In genomic region chr1:206635983-206636354, GRCh38 we compare ENCODE assay signal across 8 cellular contexts. TPM values are rescaled to one million over a fixed set of nuclear protein-coding genes. Genes with fewer than 3 reads are reported as not detected.
DNase-seq lines count a peak whose midpoint lies in the region; ATAC-seq and TF ChIP-seq lines count a peak whose summit lies in the region.

No MANE protein-coding gene starts in this region.

- peaks cover 14% of the 10 kb centered on the region for H3K27me3 Mint-ChIP-seq in activated T-helper 2 cell treated with anti-CD3 and anti-CD28 coated beads, Interferon-gamma antibody, Interleukin-2, Interleukin-4, amounts not matched to agents 10 μg/mL and 5 μg/mL and 100 μg/mL, durations not matched to agents 14 hours and 24 hours and 36 hours (ENCODE audit: low read depth)
- peaks cover 7 to 27% (median 22%) of the 10 kb centered on the region in 3 donors for H3K27me3 Mint-ChIP-seq in immature natural killer cell (ENCODE audit: low read depth in 3 of 3)

- no peak for TF ChIP-seq POLR2A in testis (IDR thresholded peaks at IDR 0.05)

- H3K4me1 Mint-ChIP-seq in activated T-helper 2 cell treated with anti-CD3 and anti-CD28 coated beads, Interferon-gamma antibody, Interleukin-2, Interleukin-4, amounts not matched to agents 10 μg/mL and 5 μg/mL and 100 μg/mL, durations not matched to agents 14 hours and 24 hours and 36 hours (ENCODE audit: low read depth), result peaks cover 23% of the 10 kb centered on the region
- H3K4me1 Mint-ChIP-seq in immature natural killer cell, result peaks cover 15 to 16% of the 10 kb centered on the region in 2 donors

- no peak for TF ChIP-seq CTCF in HL-60 (IDR thresholded peaks at IDR 0.05; ENCODE audit: insufficient read depth, low read length)
- TF ChIP-seq CTCF in testis (IDR thresholded peaks at IDR 0.05), result no peak

- no peak overlapping the region for H3K27ac Mint-ChIP-seq in activated T-helper 2 cell treated with anti-CD3 and anti-CD28 coated beads, Interferon-gamma antibody, Interleukin-2, Interleukin-4, amounts not matched to agents 10 μg/mL and 5 μg/mL and 100 μg/mL, durations not matched to agents 14 hours and 24 hours and 36 hours
- peak overlapping the region in 1 of 6 donors; percentile 78 for H3K27ac Mint-ChIP-seq in immature natural killer cell

- H3K4me3 Mint-ChIP-seq in activated T-helper 2 cell treated with anti-CD3 and anti-CD28 coated beads, Interferon-gamma antibody, Interleukin-2, Interleukin-4, amounts not matched to agents 10 μg/mL and 5 μg/mL and 100 μg/mL, durations not matched to agents 14 hours and 24 hours and 36 hours (ENCODE audit: low read depth), result peak overlapping the region; percentile 85
- H3K4me3 Mint-ChIP-seq in immature natural killer cell, result peak overlapping the region; percentile 51 to 81 (median 75)

- 3 to 10% methylated on average over 13 of the region's 13 CpGs for WGBS in testis, 2 donors

- intact Hi-C loops in activated T-helper 2 cell treated with anti-CD3 and anti-CD28 coated beads, Interferon-gamma antibody, Interleukin-2, Interleukin-4, amounts not matched to agents 10 μg/mL and 5 μg/mL and 100 μg/mL, durations not matched to agents 14 hours and 24 hours and 36 hours (cut with micrococcal nuclease), result loop anchor here (1.0 to 5.0 kb wide), 4 partner anchors 24 to 277 kb away; partner anchors contain the start of gene EIF2D
- intact Hi-C loops in testis (cut with DNase I; ENCODE audit: low total_unique reads), result loop anchor here (10.0 kb wide), 1 partner anchor 279 kb away; no protein-coding TSS in a partner anchor

- ATAC-seq in GM21825 (IDR thresholded peaks at IDR 0.05; ENCODE audit: unreplicated experiment) (no peak), GM19328 (IDR thresholded peaks at IDR 0.05; ENCODE audit: unreplicated experiment) (no peak)

- H3K36me3 ChIP-seq in testis (ENCODE audit: low read depth, missing control alignments), result no peaks in the 10 kb centered on the region

- H3K4me1 ChIP-seq in testis, result peaks cover 7% of the 10 kb centered on the region

- H3K9me3 Mint-ChIP-seq in activated T-helper 2 cell treated with anti-CD3 and anti-CD28 coated beads, Interferon-gamma antibody, Interleukin-2, Interleukin-4, amounts not matched to agents 10 μg/mL and 5 μg/mL and 100 μg/mL, durations not matched to agents 14 hours and 24 hours and 36 hours, result no peaks in the 10 kb centered on the region
- no peaks in the 10 kb centered on the region for H3K9me3 Mint-ChIP-seq in immature natural killer cell

- peak; percentile 19 for DNase-seq in Daoy (ENCODE audit: low read depth)
- no peak for DNase-seq in HL-60 (ENCODE audit: low read depth in 1 of 2, low spot score in 1 of 2)
- no peak for DNase-seq in activated T-helper 2 cell treated with anti-CD3 and anti-CD28 coated beads, Interferon-gamma antibody, Interleukin-2, Interleukin-4, amounts not matched to agents 10 μg/mL and 5 μg/mL and 100 μg/mL, durations not matched to agents 14 hours and 24 hours and 36 hours (ENCODE audit: low spot score)
- DNase-seq in immature natural killer cell, result no peak
- DNase-seq in testis, result no peak
- DNase-seq in NCI-H526 treated with DMSO at 0.1 percent for 48 hours (lab: John Stamatoyannopoulos, UW), result no peak

- no peaks in the 10 kb centered on the region for H3K27me3 ChIP-seq in HL-60 (ENCODE audit: insufficient read depth, poor library complexity, severe bottlenecking)
- H3K27me3 ChIP-seq in testis, result no peaks in the 10 kb centered on the region

- peak overlapping the region; percentile 78; the same call in 1 of the 2 replicates for H3K27ac ChIP-seq in HL-60 (replicated peaks)
- H3K27ac ChIP-seq in testis, result peak overlapping the region; percentile 23 to 71

- no peaks in the 10 kb centered on the region for H3K9me3 ChIP-seq in testis

- H3K4me3 ChIP-seq in HL-60 (replicated peaks; ENCODE audit: insufficient read depth, low read length), result peak overlapping the region; percentile 96
- H3K4me3 ChIP-seq in testis, result peak overlapping the region; percentile 66 to 77

- peaks cover 19% of the 10 kb centered on the region for H3K36me3 Mint-ChIP-seq in activated T-helper 2 cell treated with anti-CD3 and anti-CD28 coated beads, Interferon-gamma antibody, Interleukin-2, Interleukin-4, amounts not matched to agents 10 μg/mL and 5 μg/mL and 100 μg/mL, durations not matched to agents 14 hours and 24 hours and 36 hours (ENCODE audit: low read depth)
- no peaks in the 10 kb centered on the region for H3K36me3 Mint-ChIP-seq in immature natural killer cell

RNA-seq across cellular contexts. Expression of gene DYRK3, which starts 0.6 kb away (rescaled TPM):
- total RNA-seq in Daoy (2014; rRNA removed; shearing (Covaris generic)), result 15.8 and 16.9 TPM in 2 replicates
- total RNA-seq in activated T-helper 2 cell treated with anti-CD3 and anti-CD28 coated beads, Interferon-gamma antibody, Interleukin-2, Interleukin-4, amounts not matched to agents 10 μg/mL and 5 μg/mL and 100 μg/mL, durations not matched to agents 14 hours and 24 hours and 36 hours, result 12.1 and 13.0 TPM in 2 replicates
- not detected for polyA plus RNA-seq in immature natural killer cell
- total RNA-seq in testis, result 10 to 100 TPM; 36.4 to 40.6 TPM
- 143 TPM for polyA plus RNA-seq in testis (ENCODE audit: insufficient read depth, low read depth, low replicate concordance)

RNA-seq across cellular contexts. Expression of gene EIF2D, which starts 23.7 kb away (rescaled TPM):
- 25.2 and 27.7 TPM in 2 replicates for total RNA-seq in Daoy (2014; rRNA removed; shearing (Covaris generic))
- total RNA-seq in activated T-helper 2 cell treated with anti-CD3 and anti-CD28 coated beads, Interferon-gamma antibody, Interleukin-2, Interleukin-4, amounts not matched to agents 10 μg/mL and 5 μg/mL and 100 μg/mL, durations not matched to agents 14 hours and 24 hours and 36 hours, result 72.7 and 73.3 TPM in 2 replicates
- polyA plus RNA-seq in immature natural killer cell (10 to 100 TPM; 12.9 to 24.2 (median 20.8) TPM), testis (ENCODE audit: insufficient read depth, low read depth, low replicate concordance) (65.3 TPM)
- 10 to 100 TPM; 54.8 to 59.4 TPM for total RNA-seq in testis

RNA-seq across cellular contexts. Expression of gene MAPKAPK2, which starts 48.7 kb away (rescaled TPM):
- 28.8 and 32.0 TPM in 2 replicates for total RNA-seq in Daoy (2014; rRNA removed; shearing (Covaris generic))
- 92.3 and 98.8 TPM in 2 replicates for total RNA-seq in activated T-helper 2 cell treated with anti-CD3 and anti-CD28 coated beads, Interferon-gamma antibody, Interleukin-2, Interleukin-4, amounts not matched to agents 10 μg/mL and 5 μg/mL and 100 μg/mL, durations not matched to agents 14 hours and 24 hours and 36 hours
- 1 to 10 TPM; 3.5 to 7.2 (median 4.1) TPM for polyA plus RNA-seq in immature natural killer cell
- 10 to 100 TPM; 66.3 to 69.1 TPM for total RNA-seq in testis
- polyA plus RNA-seq in testis (ENCODE audit: insufficient read depth, low read depth, low replicate concordance), result 76.5 TPM
